13 cellular contexts compared by ENCODE assay signal in the genomic region with DNA sequence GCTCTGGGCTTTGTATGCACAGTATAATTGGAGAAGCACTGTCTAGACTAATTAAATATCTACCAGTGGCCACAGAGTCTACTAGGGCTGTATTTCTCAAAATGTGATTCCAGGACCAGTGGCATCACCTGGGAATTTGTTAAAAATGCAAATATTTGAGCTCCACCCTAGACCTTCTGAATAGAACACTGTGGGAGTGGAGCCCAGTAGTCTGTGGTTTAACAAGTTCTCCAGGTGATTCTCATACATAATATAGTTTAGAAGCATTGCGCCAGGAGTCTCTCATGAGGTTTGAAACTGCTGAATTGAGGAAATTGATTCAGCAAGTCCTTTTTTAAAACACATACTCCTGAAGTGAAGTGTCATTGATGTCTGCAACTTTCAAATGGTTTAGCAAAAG.
A peak's percentile ranks its signal among the peaks of the same experiment; 100 is the strongest.
DNase-seq lines count a peak whose midpoint lies in the region; ATAC-seq, FAIRE-seq and TF ChIP-seq lines count a peak whose summit lies in the region.
"Had no signal": no experiment of that assay in that cellular context is flagged by ENCODE, and none has a peak within 500 bp of the region (broad histone marks: within the 10 kb centered on the region; RNA-seq: fewer than 3 reads in every experiment).

No MANE protein-coding gene starts in this region.

- H3K4me3 Mint-ChIP-seq in H9 = no peak overlapping the region
- no peak overlapping the region for H3K4me3 Mint-ChIP-seq in endodermal cell
- H3K4me3 Mint-ChIP-seq in CD8-positive, alpha-beta T cell = no peak overlapping the region

- H3K27ac ChIP-seq in H9 (ENCODE audit: insufficient read length, low read depth, low read length) (peak overlapping the region; percentile 74), endodermal cell (ENCODE audit: low read depth, low read length) (peak overlapping the region; percentile 45), WERI-Rb-1 (no peak overlapping the region)
- H3K27ac ChIP-seq in CD8-positive, alpha-beta T cell (ENCODE audit: low read depth, low read length) = no peak overlapping the region
- H3K27ac ChIP-seq: upper lobe of left lung had no signal

- no CpG with 5 or more reads among the region's 1 CpG for WGBS in H9 (ENCODE audit: extremely low coverage, insufficient read length, low lambda C conversion rate)
- 81% methylated on average over 1 of the region's 1 CpG; no CpG with 5 or more reads in 1 of the 2 experiments for WGBS in endodermal cell (ENCODE audit: insufficient coverage in 1 of 2, insufficient read length in 1 of 2), 2 experiments

- H3K9me3 ChIP-seq in H9 (ENCODE audit: control insufficient read depth, low read depth, low read length) (no peaks in the 10 kb centered on the region), endodermal cell (ENCODE audit: control insufficient read depth, low read length) (no peaks in the 10 kb centered on the region), WERI-Rb-1 (ENCODE audit: severe bottlenecking) (no peaks in the 10 kb centered on the region)
- H3K9me3 ChIP-seq in CD8-positive, alpha-beta T cell (ENCODE audit: low read length) = no peaks in the 10 kb centered on the region
- H3K9me3 ChIP-seq: upper lobe of left lung had no signal

- H3K4me1 Mint-ChIP-seq in H9 = peaks cover 14% of the 10 kb centered on the region in 2 experiments
- H3K4me1 Mint-ChIP-seq in endodermal cell = peaks cover 12% of the 10 kb centered on the region
- no peaks in the 10 kb centered on the region for H3K4me1 Mint-ChIP-seq in CD8-positive, alpha-beta T cell (ENCODE audit: low read depth)

- no peak for FAIRE-seq in GM12891 (lab: Jason Lieb, UNC)

- no peak overlapping the region for H2AK5ac ChIP-seq in H9 (ENCODE audit: insufficient read length, low read length)

- H3K27me3 ChIP-seq in H9 (ENCODE audit: insufficient read depth, low read length) (no peaks in the 10 kb centered on the region), endodermal cell (ENCODE audit: control insufficient read depth, insufficient read depth, low read length, poor library complexity, severe bottlenecking) (no peaks in the 10 kb centered on the region), WERI-Rb-1 (ENCODE audit: insufficient read depth, low read depth, severe bottlenecking) (no peaks in the 10 kb centered on the region)
- no peaks in the 10 kb centered on the region for H3K27me3 ChIP-seq in CD8-positive, alpha-beta T cell (ENCODE audit: insufficient read depth, low read length)
- H3K27me3 ChIP-seq: upper lobe of left lung had no signal

- H4K5ac ChIP-seq in H9 (ENCODE audit: insufficient read length, low read depth, low read length) = no peak overlapping the region

- H3K4me1 ChIP-seq in H9 (ENCODE audit: insufficient read depth, low read length) (no peaks in the 10 kb centered on the region; the same call in 1 of the 2 replicates), endodermal cell (ENCODE audit: control insufficient read depth, insufficient read depth, low read length) (peaks cover 2% of the 10 kb centered on the region)
- no peaks in the 10 kb centered on the region for H3K4me1 ChIP-seq in CD8-positive, alpha-beta T cell (ENCODE audit: insufficient read depth, low read length)
- H3K4me1 ChIP-seq: upper lobe of left lung had no signal

- H3K27ac Mint-ChIP-seq in H9 (peak overlapping the region; percentile 55 to 89 (median 63); a peak in 5 of 7 replicates), endodermal cell (peak overlapping the region; percentile 88)
- no peak overlapping the region for H3K27ac Mint-ChIP-seq in CD8-positive, alpha-beta T cell

- no peaks in the 10 kb centered on the region for H3K79me2 ChIP-seq in H9 (ENCODE audit: insufficient read depth, low read length)

- no peak overlapping the region for H3K4ac ChIP-seq in H9 (ENCODE audit: low read depth, low read length)

- H2BK120ac ChIP-seq in H9 (ENCODE audit: low read depth, low read length, poor library complexity, severe bottlenecking) = no peak overlapping the region

- no peak overlapping the region for H2BK20ac ChIP-seq in H9 (ENCODE audit: low read depth, low read length, poor library complexity, severe bottlenecking)

- H3K9me3 Mint-ChIP-seq in H9 (no peaks in the 10 kb centered on the region), endodermal cell (no peaks in the 10 kb centered on the region)
- no peaks in the 10 kb centered on the region for H3K9me3 Mint-ChIP-seq in CD8-positive, alpha-beta T cell

- H3K4me2 ChIP-seq in H9 (ENCODE audit: insufficient read depth, insufficient read length, low read length) = no peak overlapping the region

- no peaks in the 10 kb centered on the region for H3K23me2 ChIP-seq in H9 (ENCODE audit: insufficient read length, low read depth, low read length, poor library complexity, severe bottlenecking)

- no peak overlapping the region for H4K8ac ChIP-seq in H9 (replicated peaks; ENCODE audit: insufficient read length, low read depth, low read length)

- DNase-seq in H9 = no peak
- DNase-seq in NCI-H526 treated with DMSO at 0.1 percent for 48 hours (lab: John Stamatoyannopoulos, UW) = peak; percentile 92
- no peak for DNase-seq in endodermal cell
- peak; percentile 30 for DNase-seq in renal cortical epithelial cell (ENCODE audit: low read depth)
- no peak for DNase-seq in WERI-Rb-1
- no peak for DNase-seq in CD8-positive, alpha-beta T cell
- DNase-seq in GM12891 (ENCODE audit: insufficient read length, low spot score) = no peak
- DNase-seq: activated CD4-positive, alpha-beta T cell treated with anti-CD3 and anti-CD28 coated beads, Interleukin-2, amount 50 U/mL, for 48 hours; C1 segment of cervical spinal cord; glutamatergic neuron; NCI-H524 treated with DMSO at 0.1 percent for 48 hours; Right ventricle myocardium superior; upper lobe of left lung had no signal

- TF ChIP-seq POLR2A in GM12891 (IDR thresholded peaks at IDR 0.05; ENCODE audit: low read depth, low read length) = no peak

- no peak overlapping the region for H2AFZ ChIP-seq in H9 (ENCODE audit: low read length)

- H4K91ac ChIP-seq in H9 (ENCODE audit: insufficient read length, low read depth, low read length) = no peak overlapping the region

- H3K4me3 ChIP-seq in endodermal cell (ENCODE audit: low read length) (no peak overlapping the region), WERI-Rb-1 (ENCODE audit: low read depth, low read length) (no peak overlapping the region)
- H3K4me3 ChIP-seq in CD8-positive, alpha-beta T cell (ENCODE audit: low read depth, low read length) = no peak overlapping the region
- H3K4me3 ChIP-seq: upper lobe of left lung had no signal

- CTCF ChIA-PET in CD8-positive, alpha-beta T cell (lab: Charles Lee) = no interaction called here

- H4K20me1 ChIP-seq in H9 (ENCODE audit: control insufficient read depth, insufficient read depth, insufficient read length) = no peaks in the 10 kb centered on the region

- no peak for TF ChIP-seq CTCF in H9 (conservative IDR thresholded peaks at IDR 0.05)
- TF ChIP-seq CTCF in endodermal cell (conservative IDR thresholded peaks at IDR 0.05) = no peak
- TF ChIP-seq CTCF in WERI-Rb-1 (IDR thresholded peaks at IDR 0.05; ENCODE audit: low read depth, low read length) = no peak
- TF ChIP-seq CTCF in CD8-positive, alpha-beta T cell (IDR thresholded peaks at IDR 0.05) = no peak

- H2BK15ac ChIP-seq in H9 (ENCODE audit: low read depth, low read length) = no peak overlapping the region

- no peak overlapping the region for H3T11ph ChIP-seq in H9 (ENCODE audit: low read length)

- POLR2A ChIA-PET in CD8-positive, alpha-beta T cell (lab: Charles Lee) = no interaction called here

- H3K14ac ChIP-seq in H9 (ENCODE audit: insufficient read depth, low read length) = no peak overlapping the region

- H3K27me3 Mint-ChIP-seq in H9 (ENCODE audit: low read depth) = no peaks in the 10 kb centered on the region
- H3K27me3 Mint-ChIP-seq in endodermal cell (ENCODE audit: insufficient read depth) = no peaks in the 10 kb centered on the region
- no peaks in the 10 kb centered on the region for H3K27me3 Mint-ChIP-seq in CD8-positive, alpha-beta T cell (ENCODE audit: low read depth)

- H3K36me3 Mint-ChIP-seq in H9 (ENCODE audit: insufficient read depth in 1 of 3, low read depth in 3 of 3) (peaks cover 0 to 4% (median 0%) of the 10 kb centered on the region in 3 experiments; a peak in 1 of 7 replicates), endodermal cell (ENCODE audit: low read depth) (peaks cover 17% of the 10 kb centered on the region)
- H3K36me3 Mint-ChIP-seq in CD8-positive, alpha-beta T cell = no peaks in the 10 kb centered on the region

- intact Hi-C loops in CD8-positive, alpha-beta T cell (cut with DNase I, micrococcal nuclease) = no loop called here

- H3K18ac ChIP-seq in H9 (ENCODE audit: insufficient read length, low read depth, low read length) = no peak overlapping the region

- H3K36me3 ChIP-seq in endodermal cell (ENCODE audit: control insufficient read depth, insufficient read depth, low read length) (no peaks in the 10 kb centered on the region), WERI-Rb-1 (peaks cover 9% of the 10 kb centered on the region)
- no peaks in the 10 kb centered on the region for H3K36me3 ChIP-seq in CD8-positive, alpha-beta T cell (ENCODE audit: insufficient read depth, low read length)

- no peak overlapping the region for H3K23ac ChIP-seq in H9 (ENCODE audit: insufficient read length, low read depth, low read length)

- no peak for ATAC-seq in CD8-positive, alpha-beta T cell

- H3K79me1 ChIP-seq in H9 (ENCODE audit: insufficient read depth, low read depth, low read length, poor library complexity, severe bottlenecking) = no peaks in the 10 kb centered on the region

- H3K9ac ChIP-seq in H9 (ENCODE audit: extremely low read depth, insufficient read length, low read length) = no peak overlapping the region
- H3K9ac ChIP-seq in endodermal cell (ENCODE audit: extremely low read depth, low read length, poor library complexity, severe bottlenecking) = no peak overlapping the region

- H2BK5ac ChIP-seq in H9 (ENCODE audit: insufficient read length, low read length) = no peak overlapping the region

- no peak overlapping the region for H3K56ac ChIP-seq in H9 (ENCODE audit: insufficient read length, low read depth, low read length)

- H2BK12ac ChIP-seq in H9 (ENCODE audit: insufficient read length, low read depth, low read length) = no peak overlapping the region

TF ChIP-seq in GM12891, 5 proteins besides CTCF, POLR2A, EP300 and RAD21:
- no peak for TF ChIP-seq PAX5 (IDR thresholded peaks at IDR 0.05; ENCODE audit: insufficient read depth, low read length, severe bottlenecking)
- no peak for TF ChIP-seq TAF1 (IDR thresholded peaks at IDR 0.05; ENCODE audit: low read depth, low read length)
- no peak for TF ChIP-seq SPI1 (IDR thresholded peaks at IDR 0.05; ENCODE audit: low read depth, low read length)
- TF ChIP-seq POLR2AphosphoS5 (IDR thresholded peaks at IDR 0.05; ENCODE audit: low read depth, low read length) = no peak
- TF ChIP-seq POU2F2 (IDR thresholded peaks at IDR 0.05; ENCODE audit: low read depth, low read length) = no peak
TF ChIP-seq in GM12891: peak in this region for 0.

Comparison
In these comparisons a context has a peak if more than half of its experiments do, and no peak if none do; other contexts are left out.
1. DNase-seq: peak in NCI-H526 treated with DMSO at 0.1 percent for 48 hours (single experiment) and renal cortical epithelial cell (single experiment); none in H9 (single experiment), endodermal cell (single experiment), WERI-Rb-1 (single experiment), CD8-positive, alpha-beta T cell (0 of 7) and GM12891 (single experiment).
2. H3K27ac ChIP-seq: peak in H9 (single experiment) and endodermal cell (single experiment); none in WERI-Rb-1 (single experiment) and CD8-positive, alpha-beta T cell (single experiment).